Comparison of ENCODE assay signal across 26 cellular contexts in the genomic region with DNA sequence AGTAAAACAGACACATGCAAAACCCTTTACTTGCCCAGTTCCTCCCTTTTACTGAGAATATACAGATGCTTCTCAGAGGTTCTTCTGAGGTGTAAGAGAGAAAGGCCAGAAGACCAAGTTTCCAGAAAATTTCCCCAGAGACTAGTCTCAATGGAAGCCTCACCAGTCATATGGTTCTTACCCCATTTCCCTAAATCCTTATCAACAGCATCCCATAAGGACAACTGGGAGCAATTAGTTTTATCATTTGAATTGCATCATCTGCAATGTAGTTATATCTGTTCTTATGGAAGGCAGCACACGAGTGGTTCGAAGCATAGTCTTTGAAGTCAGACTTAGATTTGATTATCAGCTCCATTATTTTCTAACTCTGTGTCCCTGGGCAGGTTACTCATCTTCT.
"Had no signal": no experiment of that assay in that cellular context is flagged by ENCODE, and none has a peak within 500 bp of the region (broad histone marks: within the 10 kb centered on the region; RNA-seq: fewer than 3 reads in every experiment).

No MANE protein-coding gene starts in this region.

- H3K27ac ChIP-seq: stomach, suprapubic skin, testis, thoracic aorta, thyroid gland, tibial artery, tibial nerve, transverse colon, upper lobe of left lung, upper lobe of right lung, uterus, vagina had no signal

- H3K4me3 ChIP-seq: stomach, suprapubic skin, testis, thoracic aorta, thyroid gland, tibial artery, tibial nerve, transverse colon, upper lobe of left lung, upper lobe of right lung, uterus, vagina had no signal

- H3K9me3 ChIP-seq: stomach, suprapubic skin, testis, thoracic aorta, thyroid gland, tibial artery, tibial nerve, transverse colon, upper lobe of left lung, upper lobe of right lung, uterus, vagina had no signal

- DNase-seq: stimulated activated CD4-positive, alpha-beta T cell treated with anti-CD3 and anti-CD28 coated beads, Interleukin-2, amount 100 ng/mL, for 48 hours; stimulated activated CD4-positive, alpha-beta T cell treated with anti-CD3 and anti-CD28 coated beads, Interleukin-4, amount 100 ng/mL, for 1 hour; stimulated activated CD4-positive, alpha-beta T cell treated with anti-CD3 and anti-CD28 coated beads, Interleukin-4, amount 100 ng/mL, for 24 hours; stimulated activated CD4-positive, alpha-beta T cell treated with anti-CD3 and anti-CD28 coated beads, Interleukin-4, amount 100 ng/mL, for 4 hours; stimulated activated CD8-positive, alpha-beta memory T cell treated with anti-CD3 and anti-CD28 coated beads, Interleukin-4, amount 100 ng/mL, for 48 hours; stimulated activated naive B cell treated with anti-CD40 and anti-IgM and Interleukin-4, amounts not matched to agents 10 μg/mL and 1 μg/mL and 100 μg/mL, for 72 hours; stimulated activated naive CD4-positive, alpha-beta T cell; stimulated activated naive CD4-positive, alpha-beta T cell treated with Interleukin-2 at 50 U/mL for 16 hours; stimulated activated naive CD8-positive, alpha-beta T cell treated with anti-CD3 and anti-CD28 coated beads, Interleukin-15, amount 100 ng/mL, for 72 hours; stimulated activated naive CD8-positive, alpha-beta T cell treated with anti-CD3 and anti-CD28 coated beads, Interleukin-15, Interleukin-2, amounts not matched to agents 100 U/mL and 50 U/mL, for 24 hours; stomach; substantia nigra; testis; thyroid gland; tibial artery; transverse colon; trophoblast cell; upper lobe of left lung; upper lobe of right lung; uterus had no signal

- ATAC-seq: stimulated activated effector memory CD8-positive, alpha-beta T cell treated with anti-CD3 and anti-CD28 coated beads, Interleukin-12 subunit alpha, Interleukin-12 subunit beta, amount 100 ng/mL, for 72 hours; stimulated activated memory B cell treated with anti-CD40 and anti-IgM and Interleukin-4, amounts not matched to agents 10 μg/mL and 1 μg/mL and 100 μg/mL, for 72 hours; stimulated activated naive B cell treated with anti-CD40 and anti-IgM and Interleukin-4, amounts not matched to agents 10 μg/mL and 1 μg/mL and 100 μg/mL, for 72 hours; stimulated activated naive CD8-positive, alpha-beta T cell treated with anti-CD3 and anti-CD28 coated beads, Interleukin-15, amount 100 ng/mL, for 72 hours; stimulated activated naive CD8-positive, alpha-beta T cell treated with anti-CD3 and anti-CD28 coated beads, Interleukin-15, Interleukin-2, amounts not matched to agents 100 U/mL and 50 U/mL, for 24 hours; upper lobe of right lung had no signal

- H3K36me3 ChIP-seq: stomach, suprapubic skin, thoracic aorta, thyroid gland, tibial artery, tibial nerve, transverse colon, upper lobe of left lung, upper lobe of right lung, uterus, vagina had no signal

- H3K27me3 ChIP-seq: stomach, suprapubic skin, testis, thyroid gland, tibial artery, tibial nerve, transverse colon, upper lobe of left lung, upper lobe of right lung, uterus, vagina had no signal

- H3K4me1 ChIP-seq: stomach, suprapubic skin, testis, thyroid gland, tibial artery, tibial nerve, transverse colon, upper lobe of left lung, upper lobe of right lung, uterus, vagina had no signal
